In the genomic region with DNA sequence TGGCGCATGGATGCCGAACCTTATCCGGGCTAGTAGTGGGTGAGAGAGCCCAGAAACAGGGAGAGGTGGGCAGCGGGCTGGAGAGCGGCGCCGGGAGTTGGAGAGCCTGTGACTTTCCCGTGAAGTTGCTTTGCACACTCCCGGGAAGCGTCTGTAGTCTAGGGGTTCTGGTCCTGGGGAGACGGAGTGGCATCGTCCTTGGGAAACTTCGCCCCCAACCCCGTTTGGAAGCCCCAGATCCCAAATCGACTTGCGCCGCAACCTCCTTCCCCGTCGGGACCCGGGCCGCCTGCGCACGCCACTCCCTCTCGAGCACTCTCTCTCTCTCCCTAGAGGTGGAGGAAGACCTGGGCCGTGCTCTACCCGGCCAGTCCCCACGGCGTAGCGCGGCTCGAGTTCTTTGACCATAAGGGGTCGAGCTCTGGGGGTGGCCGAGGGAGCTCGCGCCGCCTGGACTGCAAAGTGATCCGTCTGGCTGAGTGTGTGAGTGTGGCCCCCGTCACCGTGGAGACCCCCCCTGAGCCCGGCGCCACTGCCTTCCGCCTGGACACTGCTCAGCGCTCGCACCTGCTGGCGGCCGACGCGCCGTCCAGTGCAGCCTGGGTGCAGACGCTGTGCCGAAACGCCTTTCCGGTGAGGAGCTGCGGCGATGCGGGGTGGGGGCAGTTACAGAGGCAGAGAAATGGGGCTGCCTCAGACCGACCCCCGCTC, we compare ENCODE assay signal across 8 cellular contexts. TPM values are rescaled to one million over a fixed set of nuclear protein-coding genes. Genes with fewer than 3 reads are reported as not detected.
DNase-seq lines count a peak whose midpoint lies in the region; ATAC-seq and TF ChIP-seq lines count a peak whose summit lies in the region.

No MANE protein-coding gene starts in this region.

- H3K27me3 Mint-ChIP-seq in H9 (ENCODE audit: low read depth) (peaks cover 51% of the 10 kb centered on the region), progenitor cell of endocrine pancreas (peaks cover 19% of the 10 kb centered on the region)

- peaks cover 20% of the 10 kb centered on the region for H3K23me2 ChIP-seq in H9 (ENCODE audit: insufficient read length, low read depth, low read length, poor library complexity, severe bottlenecking)

- H3K4me2 ChIP-seq in H9 (ENCODE audit: insufficient read depth, insufficient read length, low read length): peak overlapping the region; percentile 63

- peak overlapping the region; percentile 61 for H3K14ac ChIP-seq in H9 (ENCODE audit: insufficient read depth, low read length)

- H4K5ac ChIP-seq in H9 (ENCODE audit: insufficient read length, low read depth, low read length): no peak overlapping the region

- H4K20me1 ChIP-seq in H9 (ENCODE audit: control insufficient read depth, insufficient read depth, insufficient read length): no peaks in the 10 kb centered on the region

- H3K4ac ChIP-seq in H9 (ENCODE audit: low read depth, low read length): no peak overlapping the region

- no peak overlapping the region for H2BK15ac ChIP-seq in H9 (ENCODE audit: low read depth, low read length)

- no peak overlapping the region for H2BK120ac ChIP-seq in H9 (ENCODE audit: low read depth, low read length, poor library complexity, severe bottlenecking)

- H3K18ac ChIP-seq in H9 (ENCODE audit: insufficient read length, low read depth, low read length): peak overlapping the region; percentile 10

- WGBS in H9 (ENCODE audit: extremely low coverage, insufficient read length, low lambda C conversion rate): no CpG with 5 or more reads among the region's 58 CpGs
- WGBS in heart left ventricle, 4 donors: 1 to 5% (median 4%) methylated on average over 16 to 58 of the region's 58 CpGs

- no peak overlapping the region for H3K27ac ChIP-seq in H9 (ENCODE audit: insufficient read length, low read depth, low read length)
- H3K27ac ChIP-seq in heart left ventricle: peak overlapping the region; percentile 51 to 95 (median 86)

- H3K79me1 ChIP-seq in H9 (ENCODE audit: insufficient read depth, low read depth, low read length, poor library complexity, severe bottlenecking): no peaks in the 10 kb centered on the region

- H3K36me3 Mint-ChIP-seq in H9 (ENCODE audit: insufficient read depth in 1 of 3, low read depth in 3 of 3) (peaks cover 0 to 23% (median 15%) of the 10 kb centered on the region in 3 experiments; a peak in 6 of 7 replicates), progenitor cell of endocrine pancreas (ENCODE audit: insufficient read depth) (no peaks in the 10 kb centered on the region)

- DNase-seq in H9 (peak; percentile 61), NCI-H2227 (lab: John Stamatoyannopoulos, UW; ENCODE audit: unreplicated experiment) (peak; percentile 73), heart left ventricle (peak; percentile 42 to 80 (median 50)), progenitor cell of endocrine pancreas (ENCODE audit: low spot score, unreplicated experiment) (peak; percentile 44), DMS114 treated with DMSO at 0.1 percent for 48 hours (lab: John Stamatoyannopoulos, UW; ENCODE audit: unreplicated experiment) (no peak)
- DNase-seq in activated naive CD4-positive, alpha-beta T cell treated with Interleukin-2 at 50 U/mL for 16 hours: peak; percentile 51

- no peaks in the 10 kb centered on the region for H3K79me2 ChIP-seq in H9 (ENCODE audit: insufficient read depth, low read length)

- H3T11ph ChIP-seq in H9 (ENCODE audit: low read length): no peak overlapping the region

- no peak overlapping the region for H4K8ac ChIP-seq in H9 (replicated peaks; ENCODE audit: insufficient read length, low read depth, low read length)

- no peak overlapping the region for H3K23ac ChIP-seq in H9 (ENCODE audit: insufficient read length, low read depth, low read length)

- H3K9ac ChIP-seq in H9 (ENCODE audit: extremely low read depth, insufficient read length, low read length): peak overlapping the region; percentile 32

- H3K27me3 ChIP-seq in H9 (ENCODE audit: insufficient read depth, low read length) (no peaks in the 10 kb centered on the region; the same call in 1 of the 2 replicates), heart left ventricle (peaks cover 0 to 4% (median 0%) of the 10 kb centered on the region in 9 donors)

- H3K36me3 ChIP-seq in heart left ventricle: peaks cover 0 to 14% (median 0%) of the 10 kb centered on the region in 9 donors

- intact Hi-C loops in heart left ventricle (cut with DNase I): loop anchor here in 2 of 10 donors (1.0 to 2.0 kb wide), 2 partner anchors 26 to 48 kb away; a partner anchor contains a TSS

- no peak overlapping the region for H2BK20ac ChIP-seq in H9 (ENCODE audit: low read depth, low read length, poor library complexity, severe bottlenecking)

- H3K9me3 Mint-ChIP-seq in H9: no peaks in the 10 kb centered on the region
- H3K9me3 Mint-ChIP-seq in progenitor cell of endocrine pancreas (ENCODE audit: low read depth): no peaks in the 10 kb centered on the region

- H3K4me1 Mint-ChIP-seq in H9 (peaks cover 20 to 24% of the 10 kb centered on the region in 2 experiments), progenitor cell of endocrine pancreas (ENCODE audit: low read depth) (peaks cover 16% of the 10 kb centered on the region)

- no peak overlapping the region for H2BK12ac ChIP-seq in H9 (ENCODE audit: insufficient read length, low read depth, low read length)

- no peak overlapping the region for H2AFZ ChIP-seq in H9 (ENCODE audit: low read length)

- H3K4me1 ChIP-seq in H9 (ENCODE audit: insufficient read depth, low read length) (0 out of 2 replicates have a peak, but pooled peaks cover 2% of the 10 kb centered on the region), heart left ventricle (peaks cover 0 to 31% (median 12%) of the 10 kb centered on the region in 12 donors)

- ATAC-seq in heart left ventricle (peak in 3 of 4 donors; percentile 37 to 43 (median 43)), GM18870 (IDR thresholded peaks at IDR 0.05; ENCODE audit: unreplicated experiment) (no peak)

- no peak for TF ChIP-seq POLR2A in heart left ventricle (IDR thresholded peaks at IDR 0.05)

- H2BK5ac ChIP-seq in H9 (ENCODE audit: insufficient read length, low read length): no peak overlapping the region

- no peak overlapping the region for H2AK5ac ChIP-seq in H9 (ENCODE audit: insufficient read length, low read length)

- no peak overlapping the region for H3K56ac ChIP-seq in H9 (ENCODE audit: insufficient read length, low read depth, low read length)

- H3K9me3 ChIP-seq in H9 (ENCODE audit: control insufficient read depth, low read depth, low read length) (no peaks in the 10 kb centered on the region), heart left ventricle (no peaks in the 10 kb centered on the region)

- H3K4me3 ChIP-seq in GM12875 (ENCODE audit: low read depth, low read length) (peak overlapping the region; percentile 98), heart left ventricle (peak overlapping the region; percentile 57 to 87 (median 72))

- no peak overlapping the region for H4K91ac ChIP-seq in H9 (ENCODE audit: insufficient read length, low read depth, low read length)

- TF ChIP-seq CTCF in GM12875 (IDR thresholded peaks at IDR 0.05; ENCODE audit: borderline replicate concordance, insufficient read depth, low read depth, low read length) (no peak), H9 (conservative IDR thresholded peaks at IDR 0.05) (no peak), heart left ventricle (IDR thresholded peaks at IDR 0.05) (no peak), progenitor cell of endocrine pancreas (IDR thresholded peaks at IDR 0.05; ENCODE audit: unreplicated experiment) (peak; percentile 8)

- H3K4me3 Mint-ChIP-seq in H9: peak overlapping the region; percentile 92 to 93
- H3K4me3 Mint-ChIP-seq in progenitor cell of endocrine pancreas (ENCODE audit: low read depth): peak overlapping the region; percentile 88

- H3K27ac Mint-ChIP-seq in H9 (peak overlapping the region in 1 of 3 experiments; percentile 94; a peak in 2 of 7 replicates), progenitor cell of endocrine pancreas (peak overlapping the region; percentile 96)

RNA-seq across cellular contexts. Expression of a gene that starts 0.5 kb away (rescaled TPM):
- 15.2 and 16.0 TPM in 2 replicates for total RNA-seq in H9 (2021)
- 10 to 100 TPM in 1 of 9 donors, 1 to 10 TPM in 8; 2.6 to 11.6 (median 4.8) TPM for total RNA-seq in heart left ventricle
- polyA plus RNA-seq in heart left ventricle: 1 to 10 TPM; 2.4 to 6.0 TPM
- 18.5 and 20.9 TPM in 2 replicates for total RNA-seq in progenitor cell of endocrine pancreas

RNA-seq across cellular contexts. Expression of a gene that starts 1.2 kb away (rescaled TPM):
- total RNA-seq in H9 (2021) (29.0 and 29.8 TPM in 2 replicates), heart left ventricle (1 to 10 TPM; 1.6 to 8.7 (median 3.0) TPM), progenitor cell of endocrine pancreas (23.4 and 24.2 TPM in 2 replicates)
- 1 to 10 TPM; 1.5 to 3.5 TPM for polyA plus RNA-seq in heart left ventricle

RNA-seq across cellular contexts. Expression of a gene that starts 25.2 kb away (rescaled TPM):
- total RNA-seq in H9 (2021): 24.1 and 24.9 TPM in 2 replicates
- 10 to 100 TPM; 23.6 to 32.0 (median 24.8) TPM for total RNA-seq in heart left ventricle
- polyA plus RNA-seq in heart left ventricle: 10 to 100 TPM; 24.5 to 45.4 TPM
- 35.9 and 41.9 TPM in 2 replicates for total RNA-seq in progenitor cell of endocrine pancreas

RNA-seq across cellular contexts. Expression of a gene that starts 25.5 kb away (rescaled TPM):
- total RNA-seq in H9 (2021) (91.5 and 93.6 TPM in 2 replicates), heart left ventricle (10 to 100 TPM; 33.6 to 74.5 (median 49.8) TPM), progenitor cell of endocrine pancreas (110 and 115 TPM in 2 replicates)
- polyA plus RNA-seq in heart left ventricle: 100 to 1,000 TPM in 1 of 2 donors, 10 to 100 TPM in 1; 77.9 to 168 TPM

RNA-seq across cellular contexts. Expression of a gene that starts 28.9 kb away (rescaled TPM):
- total RNA-seq in H9 (2021): 0.98 and 1.6 TPM in 2 replicates
- not detected for total RNA-seq in heart left ventricle
- not detected for polyA plus RNA-seq in heart left ventricle
- total RNA-seq in progenitor cell of endocrine pancreas: 1.5 and 1.7 TPM in 2 replicates
